23 cellular contexts compared by ENCODE assay signal in the genomic region with DNA sequence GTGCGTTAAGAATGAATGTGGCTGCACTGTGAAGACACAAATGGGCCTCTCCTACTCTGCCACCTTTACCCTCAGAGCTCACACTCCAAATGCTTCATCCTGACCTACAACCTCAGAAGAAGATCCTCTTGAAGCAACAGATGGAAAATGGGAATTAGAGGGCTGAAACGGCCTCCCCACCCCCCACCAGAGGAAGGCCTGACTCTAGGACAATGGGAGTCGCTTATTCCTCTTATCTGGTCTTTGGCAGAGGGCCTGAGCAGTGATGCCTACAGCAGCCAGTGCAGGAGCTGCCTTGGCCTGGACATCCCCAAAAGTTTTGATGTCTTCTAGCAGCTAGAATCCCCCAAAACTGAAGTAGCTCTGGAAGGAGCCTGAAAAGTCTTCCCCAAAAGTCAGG. TPM values are rescaled to one million over a fixed set of nuclear protein-coding genes. Genes with fewer than 3 reads are reported as not detected.
A peak's percentile ranks its signal among the peaks of the same experiment; 100 is the strongest.
DNase-seq lines count a peak whose midpoint lies in the region; ATAC-seq and TF ChIP-seq lines count a peak whose summit lies in the region.
"Had no signal": no experiment of that assay in that cellular context is flagged by ENCODE, and none has a peak within 500 bp of the region (broad histone marks: within the 10 kb centered on the region; RNA-seq: fewer than 3 reads in every experiment).

No MANE protein-coding gene starts in this region.

- peak overlapping the region in 5 of 7 donors; percentile 25 to 80 (median 41) for H3K27ac Mint-ChIP-seq in CD14-positive monocyte
- H3K27ac Mint-ChIP-seq in MCF 10A (ENCODE audit: low read depth, unreplicated experiment) = no peak overlapping the region
- H3K27ac Mint-ChIP-seq in immature natural killer cell = peak overlapping the region in 2 of 6 donors; percentile 45 to 51
- H3K27ac Mint-ChIP-seq: activated naive CD8-positive, alpha-beta T cell treated with anti-CD3 and anti-CD28 coated beads, Interleukin-2, amount 50 U/mL, for 24 hours; effector memory CD8-positive, alpha-beta T cell; memory B cell had no signal

- intact Hi-C loops in CD14-positive monocyte (cut with micrococcal nuclease) (no loop called here), MCF 10A (cut with micrococcal nuclease) (no loop called here)

- H3K36me3 Mint-ChIP-seq in CD14-positive monocyte (peaks cover 0 to 6% of the 10 kb centered on the region in 2 donors), MCF 10A (ENCODE audit: insufficient read depth, unreplicated experiment) (no peaks in the 10 kb centered on the region), immature natural killer cell (no peaks in the 10 kb centered on the region)

- CTCF ChIA-PET in MCF 10A (lab: Yijun Ruan, JAX) = no interaction called here

- H3K4me3 Mint-ChIP-seq in CD14-positive monocyte (no peak overlapping the region), MCF 10A (ENCODE audit: unreplicated experiment) (no peak overlapping the region), immature natural killer cell (no peak overlapping the region)
- H3K4me3 Mint-ChIP-seq: activated naive CD8-positive, alpha-beta T cell treated with anti-CD3 and anti-CD28 coated beads, Interleukin-2, amount 50 U/mL, for 24 hours; central memory CD8-positive, alpha-beta T cell; effector memory CD8-positive, alpha-beta T cell; memory B cell had no signal

- DNase-seq in CD14-positive monocyte (ENCODE audit: low spot score) (no peak), NCI-H82 (lab: John Stamatoyannopoulos, UW) (peak; percentile 92), globus pallidus (ENCODE audit: low spot score) (peak; percentile 61), mucosa of gallbladder (ENCODE audit: low spot score) (peak; percentile 23), NCI-H1417 (lab: John Stamatoyannopoulos, UW) (no peak), MCF 10A (ENCODE audit: unreplicated experiment) (no peak), immature natural killer cell (no peak)
- DNase-seq: activated naive CD8-positive, alpha-beta T cell treated with anti-CD3 and anti-CD28 coated beads, Interleukin-2, amount 50 U/mL, for 24 hours; Caco-2; effector memory CD8-positive, alpha-beta T cell; GDM1; MM.1S; NCI-H1930; NCI-H748 treated with DMSO at 0.1 percent for 48 hours; Peyer's patch; stimulated activated CD4-positive, alpha-beta T cell treated with anti-CD3 and anti-CD28 coated beads, Interleukin-4, amount 100 ng/mL, for 4 hours had no signal

- POLR2A ChIA-PET in MCF 10A (lab: Yijun Ruan, JAX) = no interaction called here

- H3K4me1 Mint-ChIP-seq in CD14-positive monocyte = peaks cover 60% of the 10 kb centered on the region
- H3K4me1 Mint-ChIP-seq in MCF 10A (ENCODE audit: insufficient read depth, unreplicated experiment) = peaks cover 13% of the 10 kb centered on the region
- H3K4me1 Mint-ChIP-seq in immature natural killer cell = peaks cover 51 to 78% of the 10 kb centered on the region in 2 donors

- TF ChIP-seq CTCF in CD14-positive monocyte (IDR thresholded peaks at IDR 0.05) = no peak
- TF ChIP-seq CTCF in MCF 10A (IDR thresholded peaks at IDR 0.05; ENCODE audit: unreplicated experiment) = no peak

- no peaks in the 10 kb centered on the region for H3K9me3 Mint-ChIP-seq in CD14-positive monocyte
- no peaks in the 10 kb centered on the region for H3K9me3 Mint-ChIP-seq in MCF 10A (ENCODE audit: unreplicated experiment)
- no peaks in the 10 kb centered on the region for H3K9me3 Mint-ChIP-seq in immature natural killer cell
- H3K9me3 Mint-ChIP-seq: activated naive CD8-positive, alpha-beta T cell treated with anti-CD3 and anti-CD28 coated beads, Interleukin-2, amount 50 U/mL, for 24 hours; central memory CD8-positive, alpha-beta T cell; effector memory CD8-positive, alpha-beta T cell; memory B cell had no signal

- no TSS peak for BruUV-seq in MCF 10A (replicated peaks; lab: Mats Ljungman, UMichigan)

- no peak for ATAC-seq in HG02763 (IDR thresholded peaks at IDR 0.05; ENCODE audit: unreplicated experiment)
- ATAC-seq: activated naive CD8-positive, alpha-beta T cell treated with anti-CD3 and anti-CD28 coated beads, Interleukin-2, amount 50 U/mL, for 24 hours; effector memory CD8-positive, alpha-beta T cell; HCT116 had no signal

- H3K27me3 Mint-ChIP-seq in CD14-positive monocyte (ENCODE audit: low read depth in 3 of 3) = no peaks in the 10 kb centered on the region
- H3K27me3 Mint-ChIP-seq in MCF 10A (ENCODE audit: insufficient read depth, unreplicated experiment) = no peaks in the 10 kb centered on the region
- H3K27me3 Mint-ChIP-seq in immature natural killer cell (ENCODE audit: low read depth in 3 of 3) = peaks cover 0 to 2% (median 0%) of the 10 kb centered on the region in 3 donors
- H3K27me3 Mint-ChIP-seq: activated naive CD8-positive, alpha-beta T cell treated with anti-CD3 and anti-CD28 coated beads, Interleukin-2, amount 50 U/mL, for 24 hours; central memory CD8-positive, alpha-beta T cell; effector memory CD8-positive, alpha-beta T cell; memory B cell had no signal

RNA-seq across cellular contexts. Expression of a gene that starts 29.2 kb away (rescaled TPM):
- polyA plus RNA-seq in CD14-positive monocyte (1 to 10 TPM; 8.3 to 8.6 TPM), immature natural killer cell (10 to 100 TPM in 2 of 3 donors, 1 to 10 TPM in 1; 6.2 to 11.6 (median 10.6) TPM)
- total RNA-seq in mucosa of gallbladder (45.1 TPM), MCF 10A (2022) (32.5 and 45.4 TPM in 2 replicates)

RNA-seq across cellular contexts. Expression of a gene that starts 43.3 kb away (rescaled TPM):
- not detected for polyA plus RNA-seq in CD14-positive monocyte
- 0.43 TPM for total RNA-seq in mucosa of gallbladder
- total RNA-seq in MCF 10A (2022) = not detected in 2 replicates
- polyA plus RNA-seq in immature natural killer cell = not detected
- total RNA-seq: Caco-2, fibroblast of villous mesenchyme, osteoblast, Peyer's patch had no signal
- polyA plus RNA-seq: thymus had no signal

Comparison
In these comparisons a context has a peak if more than half of its experiments do, and no peak if none do; other contexts are left out.
1. DNase-seq: peak in NCI-H82 (single experiment), globus pallidus (single experiment) and mucosa of gallbladder (single experiment); none in CD14-positive monocyte (single experiment), NCI-H1417 (0 of 3), MCF 10A (single experiment) and immature natural killer cell (0 of 3).